In the genomic region with DNA sequence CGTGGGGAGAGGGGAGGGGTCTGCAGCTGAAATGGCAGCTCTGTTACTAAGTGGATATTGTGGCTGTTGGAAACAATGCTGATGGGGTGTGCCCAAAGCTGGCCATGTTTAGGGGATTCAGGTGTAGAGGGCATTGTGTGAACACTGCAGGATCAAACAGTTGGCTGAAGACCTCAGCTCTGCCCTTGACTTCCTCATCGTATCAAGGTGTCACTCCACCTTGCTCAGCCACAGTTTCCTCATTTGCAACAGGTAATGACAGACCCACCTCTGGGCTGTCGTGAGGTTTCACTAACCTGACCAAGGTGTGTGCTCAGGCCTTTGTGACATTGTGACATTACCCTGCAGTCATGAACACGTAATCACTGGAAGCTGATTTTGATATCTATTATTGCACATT, we compare ENCODE assay signal across 21 cellular contexts.
DNase-seq lines count a peak whose midpoint lies in the region; ATAC-seq lines count a peak whose summit lies in the region.
"Had no signal": no experiment of that assay in that cellular context is flagged by ENCODE, and none has a peak within 500 bp of the region (broad histone marks: within the 10 kb centered on the region; RNA-seq: fewer than 3 reads in every experiment).

No MANE protein-coding gene starts in this region.

- peak; percentile 21 for ATAC-seq in effector memory CD8-positive, alpha-beta T cell (replicated peaks)
- ATAC-seq in esophagus mucosa (peak; percentile 66), memory B cell (ENCODE audit: low read depth) (peak; percentile 72), GM19324 (IDR thresholded peaks at IDR 0.05; ENCODE audit: low FRiP score, unreplicated experiment) (no peak)
- ATAC-seq: GM12878 had no signal

- DNase-seq in effector memory CD8-positive, alpha-beta T cell = no peak
- DNase-seq in memory B cell (ENCODE audit: low spot score in 2 of 2) (no peak), NCI-H187 (lab: John Stamatoyannopoulos, UW) (no peak)
- DNase-seq in activated T-cell treated with anti-CD3 and anti-CD28 coated beads, Interleukin-2, amount 50 U/mL, for 1 hour = no peak
- no peak for DNase-seq in activated CD8-positive, alpha-beta memory T cell treated with anti-CD3 and anti-CD28 coated beads for 24 hours
- DNase-seq: 8988T; ACHN; BE2C; C1 segment of cervical spinal cord; CD4-positive, alpha-beta memory T cell; CD4-positive, CD25-positive, alpha-beta regulatory T cell; CD8-positive, alpha-beta memory T cell; DMS 273 treated with DMSO at 0.1 percent for 48 hours; DMS79; DND-41; EL; GDM1 had no signal

- peaks cover 61 to 83% of the 10 kb centered on the region in 2 donors for H3K27me3 Mint-ChIP-seq in effector memory CD8-positive, alpha-beta T cell
- peaks cover 26% of the 10 kb centered on the region for H3K27me3 Mint-ChIP-seq in memory B cell

- H3K4me3 Mint-ChIP-seq in effector memory CD8-positive, alpha-beta T cell = no peak overlapping the region
- no peak overlapping the region for H3K4me3 Mint-ChIP-seq in memory B cell
- H3K4me3 Mint-ChIP-seq: CD14-positive monocyte; CD4-positive, alpha-beta memory T cell; CD4-positive, CD25-positive, alpha-beta regulatory T cell had no signal

- no peak overlapping the region for H3K27ac Mint-ChIP-seq in effector memory CD8-positive, alpha-beta T cell
- H3K27ac Mint-ChIP-seq in memory B cell = no peak overlapping the region
- H3K27ac Mint-ChIP-seq: CD14-positive monocyte; CD4-positive, alpha-beta memory T cell; CD4-positive, CD25-positive, alpha-beta regulatory T cell had no signal

- no peaks in the 10 kb centered on the region for H3K9me3 Mint-ChIP-seq in effector memory CD8-positive, alpha-beta T cell
- no peaks in the 10 kb centered on the region for H3K9me3 Mint-ChIP-seq in memory B cell

- peaks cover 0 to 2% of the 10 kb centered on the region in 2 donors for H3K4me1 Mint-ChIP-seq in effector memory CD8-positive, alpha-beta T cell (ENCODE audit: low read depth in 2 of 2)
- peaks cover 9% of the 10 kb centered on the region for H3K4me1 Mint-ChIP-seq in memory B cell
- H3K4me1 Mint-ChIP-seq: CD14-positive monocyte; CD4-positive, alpha-beta memory T cell had no signal

- H3K36me3 Mint-ChIP-seq in effector memory CD8-positive, alpha-beta T cell (ENCODE audit: insufficient read depth) = no peaks in the 10 kb centered on the region
- H3K36me3 Mint-ChIP-seq in memory B cell = peaks cover 5% of the 10 kb centered on the region
- H3K36me3 Mint-ChIP-seq: CD14-positive monocyte; CD4-positive, CD25-positive, alpha-beta regulatory T cell had no signal
